Comparison of ENCODE assay signal across 18 cellular contexts in genomic region chr16:69909760-69910159, GRCh38. TPM values are rescaled to one million over a fixed set of nuclear protein-coding genes. Genes with fewer than 3 reads are reported as not detected.
A peak's percentile ranks its signal among the peaks of the same experiment; 100 is the strongest.
DNase-seq lines count a peak whose midpoint lies in the region; FAIRE-seq and TF ChIP-seq lines count a peak whose summit lies in the region.
"Had no signal": no experiment of that assay in that cellular context is flagged by ENCODE, and none has a peak within 500 bp of the region (broad histone marks: within the 10 kb centered on the region; RNA-seq: fewer than 3 reads in every experiment).

No MANE protein-coding gene starts in this region.

- intact Hi-C loops in kidney (cut with DNase I): no loop called here

- TF ChIP-seq CTCF in LNCaP clone FGC (IDR thresholded peaks at IDR 0.05; ENCODE audit: control insufficient read depth, extremely low read depth, insufficient read depth) (no peak), VCaP (conservative IDR thresholded peaks at IDR 0.05) (no peak), kidney (IDR thresholded peaks at IDR 0.05; ENCODE audit: borderline replicate concordance, extremely low read depth, insufficient read depth) (no peak)

- no peaks in the 10 kb centered on the region for H3K9me3 ChIP-seq in kidney (ENCODE audit: control insufficient read depth in 1 of 2, low read length in 2 of 2)
- H3K9me3 ChIP-seq in subcutaneous abdominal adipose tissue (ENCODE audit: control insufficient read depth in 5 of 5, low read length in 5 of 5): no peaks in the 10 kb centered on the region
- H3K9me3 ChIP-seq: SJSA1 had no signal

- FAIRE-seq in kidney (lab: Jason Lieb, UNC): peak; percentile 13
- FAIRE-seq: H1 had no signal

- DNase-seq in LNCaP clone FGC (ENCODE audit: low read depth): peak; percentile 88
- DNase-seq in kidney: no peak
- no peak for DNase-seq in activated naive CD4-positive, alpha-beta T cell treated with Interleukin-2 at 50 U/mL for 16 hours
- DNase-seq in NCI-H1694 treated with DMSO at 0.1 percent for 48 hours (lab: John Stamatoyannopoulos, UW): no peak
- DNase-seq in anterior cingulate cortex (lab: John Stamatoyannopoulos, UW): no peak
- DNase-seq in AG20443 (ENCODE audit: low spot score): no peak
- DNase-seq: ACHN, GDM1, NCI-H1694, NCI-H774, OCI-M1 had no signal

- peak overlapping the region; percentile 37 for H3K27ac ChIP-seq in VCaP
- no peak overlapping the region for H3K27ac ChIP-seq in kidney (ENCODE audit: low read depth in 2 of 2, low read length in 2 of 2)
- H3K27ac ChIP-seq in subcutaneous abdominal adipose tissue (ENCODE audit: low read depth, low read length): peak overlapping the region; percentile 51
- H3K27ac ChIP-seq: SJSA1 had no signal

- peaks cover 7 to 11% of the 10 kb centered on the region in 2 donors for H3K36me3 ChIP-seq in kidney (ENCODE audit: control insufficient read depth in 1 of 2, insufficient read depth in 2 of 2, low read length in 2 of 2)
- peaks cover 0 to 27% (median 10%) of the 10 kb centered on the region in 5 donors for H3K36me3 ChIP-seq in subcutaneous abdominal adipose tissue (ENCODE audit: control insufficient read depth in 5 of 5, insufficient read depth in 5 of 5, low read length in 5 of 5)
- H3K36me3 ChIP-seq: SJSA1 had no signal

- H3K9ac ChIP-seq in kidney (ENCODE audit: low read length in 2 of 2) (no peak overlapping the region), subcutaneous abdominal adipose tissue (ENCODE audit: low read length in 5 of 5) (no peak overlapping the region)

- H3K4me3 ChIP-seq in LNCaP clone FGC (ENCODE audit: low read depth, low read length) (no peak overlapping the region), kidney (ENCODE audit: low read length in 2 of 2) (no peak overlapping the region), subcutaneous abdominal adipose tissue (ENCODE audit: low read depth in 1 of 5, low read length in 5 of 5) (no peak overlapping the region)
- H3K4me3 ChIP-seq: SJSA1 had no signal

- H3K4me1 ChIP-seq in kidney (ENCODE audit: control insufficient read depth in 1 of 2, insufficient read depth in 1 of 2, low read depth in 1 of 2, low read length in 2 of 2) (peaks cover 3 to 7% of the 10 kb centered on the region in 2 donors), subcutaneous abdominal adipose tissue (ENCODE audit: control insufficient read depth in 5 of 5, insufficient read depth in 5 of 5, low read length in 5 of 5) (peaks cover 2 to 31% (median 18%) of the 10 kb centered on the region in 5 donors)

- H3K27me3 ChIP-seq in subcutaneous abdominal adipose tissue (ENCODE audit: control insufficient read depth in 5 of 5, insufficient read depth in 4 of 5, low read length in 5 of 5): no peaks in the 10 kb centered on the region
- H3K27me3 ChIP-seq: SJSA1 had no signal

RNA-seq across cellular contexts. Expression of gene CLEC18A, which starts 41.4 kb away (rescaled TPM):
- 0.85 TPM for total RNA-seq in kidney
- polyA plus RNA-seq in kidney (ENCODE audit: insufficient read depth, low read depth, low replicate concordance): 87.7 TPM
- total RNA-seq: NCI-H460, SJSA1 had no signal
- polyA plus RNA-seq: CD14-positive monocyte, IgD-negative memory B cell had no signal

Comparison
In these comparisons a context has a peak if more than half of its experiments do, and no peak if none do; other contexts are left out.
1. H3K27ac ChIP-seq: peak in VCaP (single experiment) and subcutaneous abdominal adipose tissue (single experiment); none in kidney (0 of 2).